17 cellular contexts compared by ENCODE assay signal in genomic region chr9:94108584-94108983, GRCh38. TPM values are rescaled to one million over a fixed set of nuclear protein-coding genes. Genes with fewer than 3 reads are reported as not detected.
DNase-seq lines count a peak whose midpoint lies in the region; ATAC-seq and TF ChIP-seq lines count a peak whose summit lies in the region.
"Had no signal": no experiment of that assay in that cellular context is flagged by ENCODE, and none has a peak within 500 bp of the region (broad histone marks: within the 10 kb centered on the region; RNA-seq: fewer than 3 reads in every experiment).

No MANE protein-coding gene starts in this region.

- no peak for DNase-seq in activated CD8-positive, alpha-beta memory T cell treated with anti-CD3 and anti-CD28 coated beads, Interleukin-2, amount 10 ng/mL, durations not matched to agents 7 days and 5 days
- DNase-seq in activated CD8-positive, alpha-beta memory T cell treated with anti-CD3 and anti-CD28 coated beads for 24 hours, result no peak
- DNase-seq in dermis blood vessel endothelial cell, result peak; percentile 19
- peak; percentile 12 for DNase-seq in hepatic stellate cell (ENCODE audit: low spot score)
- peak; percentile 43 to 74 for DNase-seq in tibial artery
- no peak for DNase-seq in activated CD4-positive, alpha-beta T cell treated with anti-CD3 and anti-CD28 coated beads for 4 hours
- DNase-seq in NCI-H2081 treated with DMSO at 0.1 percent for 48 hours (lab: John Stamatoyannopoulos, UW), result no peak
- DNase-seq in left lobe of liver (ENCODE audit: low spot score), result no peak
- DNase-seq: COR-L47; effector CD4-positive, alpha-beta T cell; left colon; NCI-H187 treated with DMSO at 0.1 percent for 48 hours; NCI-H526 treated with DMSO at 0.1 percent for 48 hours; stimulated activated naive CD8-positive, alpha-beta T cell treated with anti-CD3 and anti-CD28 coated beads, Interleukin-15, amount 100 ng/mL, for 72 hours had no signal

- no peaks in the 10 kb centered on the region for H3K9me3 Mint-ChIP-seq in activated CD8-positive, alpha-beta memory T cell treated with anti-CD3 and anti-CD28 coated beads, Interleukin-2, amount 10 ng/mL, durations not matched to agents 7 days and 5 days (ENCODE audit: low read depth)
- H3K9me3 Mint-ChIP-seq: stimulated activated naive CD8-positive, alpha-beta T cell treated with anti-CD3 and anti-CD28 coated beads, Interleukin-15, amount 100 ng/mL, for 72 hours had no signal

- CTCF ChIA-PET in activated CD8-positive, alpha-beta memory T cell treated with anti-CD3 and anti-CD28 coated beads, Interleukin-2, amount 10 ng/mL, durations not matched to agents 7 days and 5 days (lab: Charles Lee), result no interaction called here

- peaks cover 0 to 4% (median 0%) of the 10 kb centered on the region in 3 donors for H3K36me3 ChIP-seq in tibial artery

- no peaks in the 10 kb centered on the region for H3K9me3 ChIP-seq in tibial artery

- H3K36me3 Mint-ChIP-seq in activated CD8-positive, alpha-beta memory T cell treated with anti-CD3 and anti-CD28 coated beads, Interleukin-2, amount 10 ng/mL, durations not matched to agents 7 days and 5 days, result no peaks in the 10 kb centered on the region

- no peaks in the 10 kb centered on the region for H3K27me3 Mint-ChIP-seq in activated CD8-positive, alpha-beta memory T cell treated with anti-CD3 and anti-CD28 coated beads, Interleukin-2, amount 10 ng/mL, durations not matched to agents 7 days and 5 days
- H3K27me3 Mint-ChIP-seq: stimulated activated naive CD8-positive, alpha-beta T cell treated with anti-CD3 and anti-CD28 coated beads, Interleukin-15, amount 100 ng/mL, for 72 hours had no signal

- H3K4me1 Mint-ChIP-seq in activated CD8-positive, alpha-beta memory T cell treated with anti-CD3 and anti-CD28 coated beads, Interleukin-2, amount 10 ng/mL, durations not matched to agents 7 days and 5 days, result peaks cover 7% of the 10 kb centered on the region

- H3K4me1 ChIP-seq in tibial artery, result peaks cover 0 to 26% (median 4%) of the 10 kb centered on the region in 4 donors

- no peak for TF ChIP-seq CTCF in tibial artery (IDR thresholded peaks at IDR 0.05)

- no peak overlapping the region for H3K4me3 Mint-ChIP-seq in activated CD8-positive, alpha-beta memory T cell treated with anti-CD3 and anti-CD28 coated beads, Interleukin-2, amount 10 ng/mL, durations not matched to agents 7 days and 5 days
- H3K4me3 Mint-ChIP-seq: nephron; stimulated activated naive CD8-positive, alpha-beta T cell treated with anti-CD3 and anti-CD28 coated beads, Interleukin-15, amount 100 ng/mL, for 72 hours had no signal

- intact Hi-C loops in tibial artery (cut with DNase I; ENCODE audit: low total_unique reads), result no loop called here

- H3K27me3 ChIP-seq in tibial artery, result no peaks in the 10 kb centered on the region

- ATAC-seq in activated CD8-positive, alpha-beta memory T cell treated with anti-CD3 and anti-CD28 coated beads, Interleukin-2, amount 10 ng/mL, durations not matched to agents 7 days and 5 days, result peak; percentile 27
- ATAC-seq in left lobe of liver, result no peak
- ATAC-seq: HCT116; left colon; Panc1; stimulated activated naive CD8-positive, alpha-beta T cell treated with anti-CD3 and anti-CD28 coated beads, Interleukin-15, amount 100 ng/mL, for 72 hours had no signal

- H3K4me3 ChIP-seq in tibial artery, result no peak overlapping the region

- H3K27ac ChIP-seq in tibial artery, result peak overlapping the region; percentile 50 to 65

- H3K27ac Mint-ChIP-seq in activated CD8-positive, alpha-beta memory T cell treated with anti-CD3 and anti-CD28 coated beads, Interleukin-2, amount 10 ng/mL, durations not matched to agents 7 days and 5 days, result no peak overlapping the region
- H3K27ac Mint-ChIP-seq: nephron had no signal

RNA-seq across cellular contexts. Expression of gene PTPDC1, which starts 24.3 kb away (rescaled TPM):
- 1 to 10 TPM; 5.2 to 6.5 TPM for total RNA-seq in activated CD8-positive, alpha-beta memory T cell treated with anti-CD3 and anti-CD28 coated beads, Interleukin-2, amount 10 ng/mL, durations not matched to agents 7 days and 5 days
- total RNA-seq in dermis blood vessel endothelial cell (5.9 and 7.0 TPM in 2 replicates), left lobe of liver (1.1 TPM)

Comparison
In these comparisons a context has a peak if more than half of its experiments do, and no peak if none do; other contexts are left out.
1. DNase-seq: peak in dermis blood vessel endothelial cell (single experiment), hepatic stellate cell (single experiment) and tibial artery (2 of 2); none in activated CD8-positive, alpha-beta memory T cell treated with anti-CD3 and anti-CD28 coated beads, Interleukin-2, amount 10 ng/mL, durations not matched to agents 7 days and 5 days (single experiment), activated CD8-positive, alpha-beta memory T cell treated with anti-CD3 and anti-CD28 coated beads for 24 hours (single experiment), activated CD4-positive, alpha-beta T cell treated with anti-CD3 and anti-CD28 coated beads for 4 hours (0 of 2), NCI-H2081 treated with DMSO at 0.1 percent for 48 hours (single experiment) and left lobe of liver (single experiment).